Comparison of ENCODE assay signal across 1 cellular context in the genomic region with DNA sequence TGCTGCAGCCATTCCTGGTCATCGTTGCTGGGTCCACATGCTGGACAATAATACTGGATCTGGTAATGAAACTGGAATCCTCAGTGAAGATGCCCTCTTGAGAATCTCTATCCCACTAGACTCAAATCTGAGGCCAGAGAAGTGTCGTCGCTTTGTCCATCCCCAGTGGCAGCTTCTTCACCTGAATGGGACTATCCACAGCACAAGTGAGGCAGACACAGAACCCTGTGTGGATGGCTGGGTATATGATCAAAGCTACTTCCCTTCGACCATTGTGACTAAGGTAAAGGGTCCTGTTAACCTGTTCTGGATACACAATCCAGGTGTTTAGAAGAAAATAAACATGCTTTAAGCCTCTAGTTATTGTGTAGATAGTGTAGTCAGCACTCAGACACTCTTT.
TF ChIP-seq lines count a peak whose summit lies in the region.

No MANE protein-coding gene starts in this region.

TF ChIP-seq in HepG2, 621 proteins besides CTCF, POLR2A, EP300 and RAD21 (continued from another document):
- TF ChIP-seq, protein P1, sequence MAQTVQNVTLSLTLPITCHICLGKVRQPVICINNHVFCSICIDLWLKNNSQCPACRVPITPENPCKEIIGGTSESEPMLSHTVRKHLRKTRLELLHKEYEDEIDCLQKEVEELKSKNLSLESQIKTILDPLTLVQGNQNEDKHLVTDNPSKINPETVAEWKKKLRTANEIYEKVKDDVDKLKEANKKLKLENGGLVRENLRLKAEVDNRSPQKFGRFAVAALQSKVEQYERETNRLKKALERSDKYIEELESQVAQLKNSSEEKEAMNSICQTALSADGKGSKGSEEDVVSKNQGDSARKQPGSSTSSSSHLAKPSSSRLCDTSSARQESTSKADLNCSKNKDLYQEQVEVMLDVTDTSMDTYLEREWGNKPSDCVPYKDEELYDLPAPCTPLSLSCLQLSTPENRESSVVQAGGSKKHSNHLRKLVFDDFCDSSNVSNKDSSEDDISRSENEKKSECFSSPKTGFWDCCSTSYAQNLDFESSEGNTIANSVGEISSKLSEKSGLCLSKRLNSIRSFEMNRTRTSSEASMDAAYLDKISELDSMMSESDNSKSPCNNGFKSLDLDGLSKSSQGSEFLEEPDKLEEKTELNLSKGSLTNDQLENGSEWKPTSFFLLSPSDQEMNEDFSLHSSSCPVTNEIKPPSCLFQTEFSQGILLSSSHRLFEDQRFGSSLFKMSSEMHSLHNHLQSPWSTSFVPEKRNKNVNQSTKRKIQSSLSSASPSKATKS (CRISPR knock-in tag; IDR thresholded peaks at IDR 0.05): no peak
- TF ChIP-seq MEF2D (CRISPR knock-in tag; IDR thresholded peaks at IDR 0.05): no peak
- no peak for TF ChIP-seq SOX6 (IDR thresholded peaks at IDR 0.05)
- 0 out of 2 replicates have a peak, but pooled peaks have one; percentile 17 for TF ChIP-seq SOX6 (CRISPR knock-in tag; IDR thresholded peaks at IDR 0.05)
